14 cellular contexts compared by ENCODE assay signal in the genomic region with DNA sequence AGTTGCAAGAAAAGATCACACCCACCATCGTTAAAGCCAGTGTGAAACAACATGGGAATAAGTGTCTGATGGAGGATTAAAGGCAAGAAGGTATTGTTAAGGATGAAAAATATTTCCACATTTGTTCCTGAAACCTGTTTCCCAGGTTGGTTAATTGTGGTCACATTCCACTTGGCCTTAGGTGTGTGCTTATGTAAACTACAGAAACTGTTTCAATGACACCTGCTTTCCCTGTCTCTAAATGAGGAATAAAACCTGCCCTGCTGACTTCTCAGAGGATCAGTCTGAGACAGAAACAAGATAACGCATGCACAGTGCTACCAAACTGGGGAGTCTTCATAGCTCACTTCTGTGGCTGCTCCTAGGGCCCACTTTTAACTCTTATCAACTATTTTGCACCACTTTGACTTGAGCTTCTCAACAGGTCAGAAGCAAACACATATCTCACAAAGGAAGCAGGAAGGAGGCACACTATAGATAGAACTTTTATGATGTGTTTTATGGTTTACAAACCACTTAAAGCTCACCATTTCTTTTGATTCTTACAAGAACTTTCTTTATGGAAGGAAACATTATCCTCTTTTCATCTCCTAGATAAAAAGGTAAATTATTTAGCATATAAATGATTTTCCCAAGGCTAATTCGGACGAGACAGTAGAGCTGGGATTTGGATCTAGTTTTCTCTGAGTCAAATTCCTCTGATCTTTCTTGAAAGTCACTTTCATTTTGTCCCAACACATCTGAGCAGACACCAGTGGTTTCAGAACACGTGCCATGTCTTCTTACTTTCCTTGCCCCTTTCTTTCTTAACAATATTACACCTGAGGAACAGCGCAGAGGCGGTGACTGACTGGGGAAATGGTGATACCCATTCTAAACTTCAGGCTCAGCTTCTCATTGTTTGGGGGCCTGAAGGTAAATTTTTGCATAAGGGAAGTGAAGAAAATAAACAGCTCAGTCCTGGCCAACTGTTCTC. TPM values are rescaled to one million over a fixed set of nuclear protein-coding genes. Genes with fewer than 3 reads are reported as not detected.
A peak's percentile ranks its signal among the peaks of the same experiment; 100 is the strongest.
DNase-seq lines count a peak whose midpoint lies in the region; FAIRE-seq lines count a peak whose summit lies in the region.
"Had no signal": no experiment of that assay in that cellular context is flagged by ENCODE, and none has a peak within 500 bp of the region (broad histone marks: within the 10 kb centered on the region; RNA-seq: fewer than 3 reads in every experiment).

No MANE protein-coding gene starts in this region.

- peaks cover 18% of the 10 kb centered on the region for H3K9me3 Mint-ChIP-seq in activated naive CD4-positive, alpha-beta T cell treated with anti-CD3 and anti-CD28 coated beads for 36 hours
- H3K9me3 Mint-ChIP-seq: stimulated activated effector memory CD8-positive, alpha-beta T cell treated with anti-CD3 and anti-CD28 coated beads, Interleukin-12 subunit alpha, Interleukin-12 subunit beta, amount 100 ng/mL, for 72 hours had no signal

- H3K27me3 Mint-ChIP-seq in activated naive CD4-positive, alpha-beta T cell treated with anti-CD3 and anti-CD28 coated beads for 36 hours (ENCODE audit: low read depth) = no peaks in the 10 kb centered on the region
- H3K27me3 Mint-ChIP-seq: brain had no signal

- no peak overlapping the region for H3K4me3 Mint-ChIP-seq in activated naive CD4-positive, alpha-beta T cell treated with anti-CD3 and anti-CD28 coated beads for 36 hours
- H3K4me3 Mint-ChIP-seq: brain; mesothelial cell of epicardium; stimulated activated effector memory CD8-positive, alpha-beta T cell treated with anti-CD3 and anti-CD28 coated beads, Interleukin-12 subunit alpha, Interleukin-12 subunit beta, amount 100 ng/mL, for 72 hours had no signal

- peaks cover 16% of the 10 kb centered on the region for H3K4me1 Mint-ChIP-seq in activated naive CD4-positive, alpha-beta T cell treated with anti-CD3 and anti-CD28 coated beads for 36 hours (ENCODE audit: low read depth)
- H3K4me1 Mint-ChIP-seq: brain had no signal

- peak; percentile 14 for DNase-seq in activated naive CD4-positive, alpha-beta T cell treated with anti-CD3 and anti-CD28 coated beads for 36 hours
- DNase-seq in activated naive CD4-positive, alpha-beta T cell treated with anti-CD3 and anti-CD28 coated beads, Interleukin-2, amount 50 U/mL, for 16 hours = no peak
- DNase-seq in NCI-H510A (lab: John Stamatoyannopoulos, UW) (peak; percentile 53), renal cortical epithelial cell (ENCODE audit: low read depth) (peak; percentile 51), NCI-H187 (lab: John Stamatoyannopoulos, UW) (no peak), cerebellar cortex (ENCODE audit: low spot score) (no peak), OCI-M2 (lab: John Stamatoyannopoulos, UW; ENCODE audit: unreplicated experiment) (no peak)
- DNase-seq: hypothalamus; NCI-H1694 treated with DMSO at 0.1 percent for 48 hours; stimulated activated CD4-positive, alpha-beta T cell treated with anti-CD3 and anti-CD28 coated beads, Interleukin-2, amount 100 ng/mL, for 24 hours had no signal

- peak; percentile 51 for FAIRE-seq in colon (lab: Jason Lieb, UNC)

- H3K27ac Mint-ChIP-seq in activated naive CD4-positive, alpha-beta T cell treated with anti-CD3 and anti-CD28 coated beads for 36 hours = peak overlapping the region; percentile 0
- H3K27ac Mint-ChIP-seq: mesothelial cell of epicardium; stimulated activated effector memory CD8-positive, alpha-beta T cell treated with anti-CD3 and anti-CD28 coated beads, Interleukin-12 subunit alpha, Interleukin-12 subunit beta, amount 100 ng/mL, for 72 hours had no signal

- intact Hi-C loops in activated naive CD4-positive, alpha-beta T cell treated with anti-CD3 and anti-CD28 coated beads for 36 hours (cut with micrococcal nuclease) = no loop called here

- CTCF ChIA-PET in activated naive CD4-positive, alpha-beta T cell treated with anti-CD3 and anti-CD28 coated beads for 36 hours (lab: Charles Lee) = interaction anchor here (1.3 to 2.4 kb wide), 2 partner anchors 14 to 54 kb away, joined by 3 to 13 read pairs; no protein-coding TSS in a partner anchor

- H3K36me3 Mint-ChIP-seq in activated naive CD4-positive, alpha-beta T cell treated with anti-CD3 and anti-CD28 coated beads for 36 hours (ENCODE audit: low read depth) = peaks cover 10% of the 10 kb centered on the region
- H3K36me3 Mint-ChIP-seq: brain; stimulated activated effector memory CD8-positive, alpha-beta T cell treated with anti-CD3 and anti-CD28 coated beads, Interleukin-12 subunit alpha, Interleukin-12 subunit beta, amount 100 ng/mL, for 72 hours had no signal

RNA-seq across cellular contexts. Expression of a gene that starts 33.4 kb away (rescaled TPM):
- 1 to 10 TPM; 2.3 to 2.6 TPM for total RNA-seq in activated naive CD4-positive, alpha-beta T cell treated with anti-CD3 and anti-CD28 coated beads for 36 hours
- 3.1 and 4.3 TPM in 2 replicates for total RNA-seq in renal cortical epithelial cell

Comparison
In these comparisons a context has a peak if more than half of its experiments do, and no peak if none do; other contexts are left out.
1. DNase-seq: peak in activated naive CD4-positive, alpha-beta T cell treated with anti-CD3 and anti-CD28 coated beads for 36 hours (single experiment), NCI-H510A (single experiment) and renal cortical epithelial cell (single experiment); none in activated naive CD4-positive, alpha-beta T cell treated with anti-CD3 and anti-CD28 coated beads, Interleukin-2, amount 50 U/mL, for 16 hours (single experiment), NCI-H187 (0 of 2), cerebellar cortex (single experiment) and OCI-M2 (single experiment).